9 cellular contexts compared by ENCODE assay signal in the genomic region with DNA sequence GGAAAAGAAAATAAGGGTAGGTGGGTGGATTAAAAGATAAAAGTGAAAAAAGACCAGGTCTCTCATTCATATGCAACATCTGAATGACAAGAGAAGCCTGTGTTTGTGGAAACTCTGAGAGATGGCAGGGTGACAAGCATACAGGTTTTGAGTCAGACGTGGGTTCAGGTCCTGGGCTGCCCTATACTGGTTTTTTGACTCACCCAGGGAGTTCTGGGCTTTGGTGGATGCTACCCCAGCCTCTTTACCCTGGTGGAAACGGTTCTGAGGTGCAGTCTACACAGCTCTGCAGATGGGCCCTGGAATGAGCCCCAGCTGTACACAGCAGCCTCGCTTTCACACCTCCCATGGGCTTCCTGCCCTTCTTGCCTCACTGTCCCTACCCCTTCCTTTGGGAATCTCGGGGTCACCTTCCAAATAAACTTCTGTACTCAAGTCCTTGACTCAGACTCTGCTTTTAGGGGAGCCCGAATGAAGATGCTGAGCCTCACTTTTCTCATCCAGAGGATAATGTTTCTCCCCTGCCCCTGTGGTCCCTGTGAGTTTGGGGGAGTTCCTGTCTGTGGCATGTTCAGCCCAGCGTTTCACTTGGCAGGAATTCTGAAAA.
A peak's percentile ranks its signal among the peaks of the same experiment; 100 is the strongest.
DNase-seq lines count a peak whose midpoint lies in the region; ATAC-seq and TF ChIP-seq lines count a peak whose summit lies in the region.
"Had no signal": no experiment of that assay in that cellular context is flagged by ENCODE, and none has a peak within 500 bp of the region (broad histone marks: within the 10 kb centered on the region; RNA-seq: fewer than 3 reads in every experiment).

No MANE protein-coding gene starts in this region.

- no peak for ATAC-seq in HG03460 (IDR thresholded peaks at IDR 0.05; ENCODE audit: unreplicated experiment)

- H3K4me3 Mint-ChIP-seq in Caco-2 (ENCODE audit: unreplicated experiment) = no peak overlapping the region
- peak overlapping the region; percentile 26 for H3K4me3 Mint-ChIP-seq in neural progenitor cell

- peaks cover 6% of the 10 kb centered on the region; the same call in 1 of the 2 replicates for H3K4me1 ChIP-seq in Caco-2
- peaks cover 24% of the 10 kb centered on the region for H3K4me1 ChIP-seq in HUES64 (ENCODE audit: insufficient read depth, low read length)
- peaks cover 4% of the 10 kb centered on the region for H3K4me1 ChIP-seq in neural progenitor cell
- H3K4me1 ChIP-seq in Peyer's patch = peaks cover 0 to 10% (median 0%) of the 10 kb centered on the region in 4 donors

- 51% methylated on average over 6 of the region's 6 CpGs for WGBS in HUES64

- H3K36me3 Mint-ChIP-seq in Caco-2 (ENCODE audit: insufficient read depth, unreplicated experiment) = no peaks in the 10 kb centered on the region
- H3K36me3 Mint-ChIP-seq in neural progenitor cell = peaks cover 6% of the 10 kb centered on the region

- H3K27me3 ChIP-seq in Caco-2 (replicated peaks; ENCODE audit: control insufficient read depth, insufficient read depth, low read length) = no peaks in the 10 kb centered on the region
- no peaks in the 10 kb centered on the region for H3K27me3 ChIP-seq in HUES64 (ENCODE audit: insufficient read depth, low read length)
- no peaks in the 10 kb centered on the region for H3K27me3 ChIP-seq in neural progenitor cell
- no peaks in the 10 kb centered on the region for H3K27me3 ChIP-seq in Peyer's patch

- no peak for DNase-seq in Caco-2
- peak; percentile 38 for DNase-seq in activated T-helper 9 cell treated with anti-CD3 and anti-CD28 coated beads, Interleukin-2, amount 50 U/mL, for 16 hours (ENCODE audit: low read depth)
- no peak for DNase-seq in neural progenitor cell (ENCODE audit: low spot score)
- no peak for DNase-seq in HEK293T (ENCODE audit: extremely low spot score)
- DNase-seq in SHP77 (lab: John Stamatoyannopoulos, UW) = no peak
- no peak for DNase-seq in Peyer's patch

- peak overlapping the region; percentile 39 for H3K27ac Mint-ChIP-seq in Caco-2 (ENCODE audit: unreplicated experiment)
- peak overlapping the region; percentile 73 for H3K27ac Mint-ChIP-seq in neural progenitor cell

- BruUV-seq in Caco-2 (replicated peaks; lab: Mats Ljungman, UMichigan) = no TSS peak

- H3K27me3 Mint-ChIP-seq in Caco-2 (ENCODE audit: insufficient read depth, unreplicated experiment) (no peaks in the 10 kb centered on the region), neural progenitor cell (ENCODE audit: insufficient read depth, low read depth) (peaks cover 3% of the 10 kb centered on the region)

- CTCF ChIA-PET in Caco-2 (lab: Charles Lee) = interaction anchor here (0.9 kb wide), 1 partner anchor 9 kb away, joined by 7 read pairs; no protein-coding TSS in a partner anchor
- CTCF ChIA-PET in HEK293T (lab: Yijun Ruan, JAX) = interaction anchor here (0.6 kb wide), 1 partner anchor 256 kb away, joined by 3 read pairs; no protein-coding TSS in a partner anchor

- intact Hi-C loops in Caco-2 (cut with micrococcal nuclease; ENCODE audit: unreplicated experiment) = no loop called here

- no peak overlapping the region for H3K4me2 ChIP-seq in neural progenitor cell

- H2AFZ ChIP-seq in neural progenitor cell (replicated peaks) = peak overlapping the region; percentile 45

- no peaks in the 10 kb centered on the region for H3K9me3 ChIP-seq in Caco-2
- no peaks in the 10 kb centered on the region for H3K9me3 ChIP-seq in HUES64 (ENCODE audit: insufficient read depth, low read depth, low read length)
- H3K9me3 ChIP-seq in neural progenitor cell (ENCODE audit: low read depth) = no peaks in the 10 kb centered on the region
- no peaks in the 10 kb centered on the region for H3K9me3 ChIP-seq in Peyer's patch

- no peaks in the 10 kb centered on the region for H4K20me1 ChIP-seq in neural progenitor cell (ENCODE audit: low read depth)

- H3K9me3 Mint-ChIP-seq in Caco-2 (ENCODE audit: unreplicated experiment) (no peaks in the 10 kb centered on the region), neural progenitor cell (no peaks in the 10 kb centered on the region)

- TF ChIP-seq POLR2A in Peyer's patch (IDR thresholded peaks at IDR 0.05) = no peak

- no peak overlapping the region for H3K4me3 ChIP-seq in Caco-2 (ENCODE audit: low read depth, low read length)
- no peak overlapping the region for H3K4me3 ChIP-seq in HUES64 (ENCODE audit: low read length)
- no peak overlapping the region for H3K4me3 ChIP-seq in neural progenitor cell
- no peak overlapping the region for H3K4me3 ChIP-seq in Peyer's patch
- H3K4me3 ChIP-seq: SK-N-MC had no signal

- no peak overlapping the region for H3K9ac ChIP-seq in HUES64 (ENCODE audit: low read depth, low read length)
- no peak overlapping the region for H3K9ac ChIP-seq in neural progenitor cell

- POLR2A ChIA-PET in Caco-2 (lab: Charles Lee) = interaction anchor here (0.7 to 1.0 kb wide), 3 partner anchors 37 to 100 kb away, joined by 3 to 4 read pairs (median 3); no protein-coding TSS in a partner anchor
- POLR2A ChIA-PET in HEK293T (lab: Yijun Ruan, JAX) = no interaction called here

- H3K36me3 ChIP-seq in Caco-2 (ENCODE audit: control insufficient read depth, insufficient read depth, low read length) = no peaks in the 10 kb centered on the region
- peaks cover 13% of the 10 kb centered on the region for H3K36me3 ChIP-seq in HUES64 (ENCODE audit: insufficient read depth, low read length)
- H3K36me3 ChIP-seq in neural progenitor cell = no peaks in the 10 kb centered on the region
- H3K36me3 ChIP-seq in Peyer's patch = peaks cover 0 to 20% (median 0%) of the 10 kb centered on the region in 3 donors

- no peak for TF ChIP-seq CTCF in Caco-2 (IDR thresholded peaks at IDR 0.05; ENCODE audit: insufficient read depth in 1 of 2, low read depth in 1 of 2, low read length in 1 of 2, severe bottlenecking in 1 of 2, unreplicated experiment in 1 of 2)
- no peak for TF ChIP-seq CTCF in neural progenitor cell (IDR thresholded peaks at IDR 0.05)
- TF ChIP-seq CTCF in Peyer's patch (IDR thresholded peaks at IDR 0.05) = no peak

- H3K4me1 Mint-ChIP-seq in Caco-2 (ENCODE audit: low read depth, unreplicated experiment) (peaks cover 13% of the 10 kb centered on the region), neural progenitor cell (peaks cover 45% of the 10 kb centered on the region)

- H3K27ac ChIP-seq in HUES64 (ENCODE audit: low read depth, low read length) (peak overlapping the region; percentile 66), neural progenitor cell (no peak overlapping the region), Peyer's patch (no peak overlapping the region)

- H3K79me2 ChIP-seq in neural progenitor cell (ENCODE audit: low read depth) = no peaks in the 10 kb centered on the region

- H3F3A ChIP-seq in neural progenitor cell (ENCODE audit: low read depth) = no peaks in the 10 kb centered on the region

TF ChIP-seq in HEK293T, 16 proteins besides CTCF, POLR2A, EP300 and RAD21:
- no peak for TF ChIP-seq ARNT (IDR thresholded peaks at IDR 0.05)
- no peak for TF ChIP-seq FOXM1 (IDR thresholded peaks at IDR 0.05; ENCODE audit: borderline replicate concordance)
- TF ChIP-seq BHLHE40 (IDR thresholded peaks at IDR 0.05; ENCODE audit: borderline replicate concordance) = no peak
- TF ChIP-seq, protein P1, sequence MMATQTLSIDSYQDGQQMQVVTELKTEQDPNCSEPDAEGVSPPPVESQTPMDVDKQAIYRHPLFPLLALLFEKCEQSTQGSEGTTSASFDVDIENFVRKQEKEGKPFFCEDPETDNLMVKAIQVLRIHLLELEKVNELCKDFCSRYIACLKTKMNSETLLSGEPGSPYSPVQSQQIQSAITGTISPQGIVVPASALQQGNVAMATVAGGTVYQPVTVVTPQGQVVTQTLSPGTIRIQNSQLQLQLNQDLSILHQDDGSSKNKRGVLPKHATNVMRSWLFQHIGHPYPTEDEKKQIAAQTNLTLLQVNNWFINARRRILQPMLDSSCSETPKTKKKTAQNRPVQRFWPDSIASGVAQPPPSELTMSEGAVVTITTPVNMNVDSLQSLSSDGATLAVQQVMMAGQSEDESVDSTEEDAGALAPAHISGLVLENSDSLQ (IDR thresholded peaks at IDR 0.05) = no peak
- no peak for TF ChIP-seq CTBP1 (IDR thresholded peaks at IDR 0.05; ENCODE audit: borderline replicate concordance)
- TF ChIP-seq SUZ12 (IDR thresholded peaks at IDR 0.05) = no peak
- TF ChIP-seq ELF4 (IDR thresholded peaks at IDR 0.05) = no peak
- TF ChIP-seq L3MBTL2 (conservative IDR thresholded peaks at IDR 0.05) = no peak
- TF ChIP-seq ZNF384 (IDR thresholded peaks at IDR 0.05) = no peak
- TF ChIP-seq SP1 (IDR thresholded peaks at IDR 0.05) = no peak
- TF ChIP-seq FOXA1 (IDR thresholded peaks at IDR 0.05) = no peak
- TF ChIP-seq TARDBP (IDR thresholded peaks at IDR 0.05) = no peak
- no peak for TF ChIP-seq HDGF (IDR thresholded peaks at IDR 0.05; ENCODE audit: borderline replicate concordance)
- TF ChIP-seq FOXK2 (IDR thresholded peaks at IDR 0.05) = no peak
- TF ChIP-seq LEF1 (IDR thresholded peaks at IDR 0.05; ENCODE audit: borderline replicate concordance) = no peak
- no peak for TF ChIP-seq NFRKB (IDR thresholded peaks at IDR 0.05)
TF ChIP-seq in HEK293T: peak in this region for 0.
